In the genomic region with DNA sequence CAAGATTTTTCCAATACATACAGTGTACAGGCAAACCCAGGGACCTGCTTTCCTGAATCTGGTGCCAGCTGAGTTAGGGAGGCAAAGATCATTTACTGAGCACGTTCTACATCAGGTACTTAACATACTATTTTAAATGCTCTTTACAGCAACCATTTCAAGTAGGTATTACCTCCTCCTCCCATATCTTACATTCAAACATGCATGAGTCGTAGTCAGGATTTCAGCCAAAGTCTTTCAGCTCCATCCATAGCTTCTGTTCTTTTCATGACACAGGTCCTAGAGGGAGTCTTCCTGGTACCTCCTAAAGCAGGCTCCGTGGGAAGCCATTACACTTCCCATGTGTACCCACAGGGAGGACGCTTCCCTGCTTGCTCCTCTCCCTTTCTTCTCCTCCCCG, we compare ENCODE assay signal across 1 cellular context.
TF ChIP-seq lines count a peak whose summit lies in the region.

No MANE protein-coding gene starts in this region.

TF ChIP-seq in IMR-90, 13 proteins besides CTCF, POLR2A, EP300 and RAD21:
- TF ChIP-seq FOS (IDR thresholded peaks at IDR 0.05; ENCODE audit: low read depth, low read length) (no peak), RFX5 (IDR thresholded peaks at IDR 0.05; ENCODE audit: low read depth, low read length) (no peak), CHD1 (IDR thresholded peaks at IDR 0.05; ENCODE audit: low read depth, low read length) (no peak), RCOR1 (IDR thresholded peaks at IDR 0.05; ENCODE audit: insufficient replicate concordance, low read length) (no peak), MXI1 (IDR thresholded peaks at IDR 0.05; ENCODE audit: borderline replicate concordance, low read depth, low read length) (no peak), MAFK (IDR thresholded peaks at IDR 0.05; ENCODE audit: low read depth, low read length) (no peak), BHLHE40 (IDR thresholded peaks at IDR 0.05; ENCODE audit: low read depth, low read length) (no peak), NFE2L2 (IDR thresholded peaks at IDR 0.05; ENCODE audit: low read depth, low read length) (no peak), SMC3 (IDR thresholded peaks at IDR 0.05; ENCODE audit: low read depth, low read length) (no peak), CEBPB (IDR thresholded peaks at IDR 0.05; ENCODE audit: low read depth, low read length) (no peak), MAZ (IDR thresholded peaks at IDR 0.05; ENCODE audit: borderline replicate concordance, low read depth, low read length) (no peak)
- TF ChIP-seq, protein P1, sequence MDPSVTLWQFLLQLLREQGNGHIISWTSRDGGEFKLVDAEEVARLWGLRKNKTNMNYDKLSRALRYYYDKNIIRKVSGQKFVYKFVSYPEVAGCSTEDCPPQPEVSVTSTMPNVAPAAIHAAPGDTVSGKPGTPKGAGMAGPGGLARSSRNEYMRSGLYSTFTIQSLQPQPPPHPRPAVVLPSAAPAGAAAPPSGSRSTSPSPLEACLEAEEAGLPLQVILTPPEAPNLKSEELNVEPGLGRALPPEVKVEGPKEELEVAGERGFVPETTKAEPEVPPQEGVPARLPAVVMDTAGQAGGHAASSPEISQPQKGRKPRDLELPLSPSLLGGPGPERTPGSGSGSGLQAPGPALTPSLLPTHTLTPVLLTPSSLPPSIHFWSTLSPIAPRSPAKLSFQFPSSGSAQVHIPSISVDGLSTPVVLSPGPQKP (IDR thresholded peaks at IDR 0.05; ENCODE audit: borderline replicate concordance, low read depth, low read length) = no peak
- TF ChIP-seq, protein P2, sequence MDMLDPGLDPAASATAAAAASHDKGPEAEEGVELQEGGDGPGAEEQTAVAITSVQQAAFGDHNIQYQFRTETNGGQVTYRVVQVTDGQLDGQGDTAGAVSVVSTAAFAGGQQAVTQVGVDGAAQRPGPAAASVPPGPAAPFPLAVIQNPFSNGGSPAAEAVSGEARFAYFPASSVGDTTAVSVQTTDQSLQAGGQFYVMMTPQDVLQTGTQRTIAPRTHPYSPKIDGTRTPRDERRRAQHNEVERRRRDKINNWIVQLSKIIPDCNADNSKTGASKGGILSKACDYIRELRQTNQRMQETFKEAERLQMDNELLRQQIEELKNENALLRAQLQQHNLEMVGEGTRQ (IDR thresholded peaks at IDR 0.05; ENCODE audit: low read depth, low read length) = no peak
